9 cellular contexts compared by ENCODE assay signal in genomic region chr10:73647211-73647874, GRCh38. TPM values are rescaled to one million over a fixed set of nuclear protein-coding genes. Genes with fewer than 3 reads are reported as not detected.
DNase-seq lines count a peak whose midpoint lies in the region; ATAC-seq and TF ChIP-seq lines count a peak whose summit lies in the region.
"Had no signal": no experiment of that assay in that cellular context is flagged by ENCODE, and none has a peak within 500 bp of the region (broad histone marks: within the 10 kb centered on the region; RNA-seq: fewer than 3 reads in every experiment).

No MANE protein-coding gene starts in this region.

- H3K4me1 Mint-ChIP-seq in natural killer cell = peaks cover 0 to 19% of the 10 kb centered on the region in 2 donors

- ATAC-seq in natural killer cell = peak in 2 of 3 donors; percentile 41 to 43
- no peak for ATAC-seq in HG03108 (IDR thresholded peaks at IDR 0.05; ENCODE audit: unreplicated experiment)

- H3K9me3 Mint-ChIP-seq in natural killer cell = no peaks in the 10 kb centered on the region

- no peaks in the 10 kb centered on the region for H3K36me3 Mint-ChIP-seq in natural killer cell

- peak; percentile 54 for DNase-seq in stimulated activated CD4-positive, alpha-beta T cell treated with anti-CD3 and anti-CD28 coated beads, Interleukin-15, amount 100 ng/mL, for 24 hours
- no peak for DNase-seq in stimulated activated CD4-positive, alpha-beta T cell treated with anti-CD3 and anti-CD28 coated beads, Interleukin-12 subunit alpha, Interleukin-12 subunit beta, amount 100 ng/mL, for 4 hours
- peak; percentile 33 for DNase-seq in activated T-cell treated with anti-CD3 and anti-CD28 coated beads, Interleukin-2, amount 50 U/mL, for 1 hour
- DNase-seq in fibroblast of pulmonary artery (ENCODE audit: low read depth) (peak; percentile 26), natural killer cell (no peak), ureter (ENCODE audit: low spot score) (peak; percentile 65), SHP77 treated with DMSO at 0.1 percent for 48 hours (lab: John Stamatoyannopoulos, UW) (no peak)

- H3K4me3 ChIP-seq in fibroblast of pulmonary artery (replicated peaks; ENCODE audit: low read depth, low read length) = peak overlapping the region; percentile 55

- no peak for TF ChIP-seq CTCF in fibroblast of pulmonary artery (IDR thresholded peaks at IDR 0.05; ENCODE audit: low read length, missing control alignments)
- no peak for TF ChIP-seq CTCF in natural killer cell (IDR thresholded peaks at IDR 0.05)

- peak overlapping the region; percentile 90 for H3K4me3 Mint-ChIP-seq in natural killer cell

- intact Hi-C loops in natural killer cell (cut with micrococcal nuclease) = no loop called here

- no peaks in the 10 kb centered on the region for H3K27me3 Mint-ChIP-seq in natural killer cell (ENCODE audit: low read depth in 2 of 2)

- H3K27ac Mint-ChIP-seq in natural killer cell = peak overlapping the region in 1 of 2 donors; percentile 87

RNA-seq across cellular contexts. Expression of gene MYOZ1, which starts 6.1 kb away (rescaled TPM):
- not detected for total RNA-seq in natural killer cell
- 0.91 TPM for total RNA-seq in ureter
- total RNA-seq: activated CD8-positive, alpha-beta memory T cell treated with anti-CD3 and anti-CD28 coated beads for 36 hours had no signal

RNA-seq across cellular contexts. Expression of gene SYNPO2L, which starts 8.5 kb away (rescaled TPM):
- total RNA-seq in natural killer cell (not detected), ureter (0.29 TPM)
- total RNA-seq: activated CD8-positive, alpha-beta memory T cell treated with anti-CD3 and anti-CD28 coated beads for 36 hours had no signal

RNA-seq across cellular contexts. Expression of gene AGAP5, which starts 50.6 kb away (rescaled TPM):
- total RNA-seq in natural killer cell = 10 to 100 TPM in 1 of 3 donors, 1 to 10 TPM in 2; 8.4 to 14.6 (median 9.4) TPM
- total RNA-seq in ureter = 17.7 TPM

RNA-seq across cellular contexts. Expression of gene USP54, which starts 56.2 kb away (rescaled TPM):
- total RNA-seq in natural killer cell = 10 to 100 TPM in 1 of 3 donors, 1 to 10 TPM in 2; 4.4 to 10.2 (median 5.5) TPM
- 124 TPM for total RNA-seq in ureter

Comparison
In these comparisons a context has a peak if more than half of its experiments do, and no peak if none do; other contexts are left out.
1. DNase-seq: peak in stimulated activated CD4-positive, alpha-beta T cell treated with anti-CD3 and anti-CD28 coated beads, Interleukin-15, amount 100 ng/mL, for 24 hours (single experiment), activated T-cell treated with anti-CD3 and anti-CD28 coated beads, Interleukin-2, amount 50 U/mL, for 1 hour (single experiment), fibroblast of pulmonary artery (single experiment) and ureter (single experiment); none in stimulated activated CD4-positive, alpha-beta T cell treated with anti-CD3 and anti-CD28 coated beads, Interleukin-12 subunit alpha, Interleukin-12 subunit beta, amount 100 ng/mL, for 4 hours (single experiment), natural killer cell (single experiment) and SHP77 treated with DMSO at 0.1 percent for 48 hours (single experiment).